Comparison of ENCODE assay signal across 11 cellular contexts in genomic region chr11:65853249-65853979, GRCh38. TPM values are rescaled to one million over a fixed set of nuclear protein-coding genes. Genes with fewer than 3 reads are reported as not detected.
DNase-seq lines count a peak whose midpoint lies in the region; ATAC-seq and TF ChIP-seq lines count a peak whose summit lies in the region.
"Had no signal": no experiment of that assay in that cellular context is flagged by ENCODE, and none has a peak within 500 bp of the region (broad histone marks: within the 10 kb centered on the region; RNA-seq: fewer than 3 reads in every experiment).

No MANE protein-coding gene starts in this region.

- intact Hi-C loops in posterior vena cava (cut with DNase I), result no loop called here

- H3K4me3 Mint-ChIP-seq in activated CD8-positive, alpha-beta memory T cell treated with anti-CD3 and anti-CD28 coated beads, Interleukin-2, amount 10 ng/mL, durations not matched to agents 7 days and 5 days, result no peak overlapping the region

- TF ChIP-seq CTCF in MM.1S (IDR thresholded peaks at IDR 0.05; ENCODE audit: low read length), result peak; percentile 5; the same call in 1 of the 2 replicates

- DNase-seq in activated CD8-positive, alpha-beta memory T cell treated with anti-CD3 and anti-CD28 coated beads, Interleukin-2, amount 10 ng/mL, durations not matched to agents 7 days and 5 days, result no peak
- DNase-seq in activated CD8-positive, alpha-beta memory T cell treated with anti-CD3 and anti-CD28 coated beads, Interleukin-2, amount 50 U/mL, for 4 hours, result no peak
- DNase-seq in MM.1S (no peak), posterior vena cava (ENCODE audit: low spot score) (peak; percentile 36), superior temporal gyrus (ENCODE audit: extremely low spot score) (no peak), SKM-1 (lab: John Stamatoyannopoulos, UW; ENCODE audit: unreplicated experiment) (no peak)
- DNase-seq: NCI-H2029 treated with DMSO at 0.1 percent for 48 hours had no signal

- peaks cover 57% of the 10 kb centered on the region for H3K36me3 Mint-ChIP-seq in activated CD8-positive, alpha-beta memory T cell treated with anti-CD3 and anti-CD28 coated beads, Interleukin-2, amount 10 ng/mL, durations not matched to agents 7 days and 5 days

- peaks cover 32% of the 10 kb centered on the region for H3F3A ChIP-seq in MM.1S (ENCODE audit: insufficient read depth, low read length)

- peaks cover 39% of the 10 kb centered on the region for H3K79me2 ChIP-seq in MM.1S (ENCODE audit: low read length)

- H3K9me3 ChIP-seq in MM.1S (replicated peaks; ENCODE audit: insufficient read depth, low read length) (no peaks in the 10 kb centered on the region), duodenal mucosa (ENCODE audit: control insufficient read depth in 1 of 2, low read length in 2 of 2) (peaks cover 3 to 4% of the 10 kb centered on the region in 2 donors)

- no peaks in the 10 kb centered on the region for H3K9me2 ChIP-seq in MM.1S (replicated peaks; ENCODE audit: insufficient read depth, low read length)

- no peak overlapping the region for H3K4me2 ChIP-seq in MM.1S (ENCODE audit: low read depth, low read length)

- ATAC-seq in activated CD8-positive, alpha-beta memory T cell treated with anti-CD3 and anti-CD28 coated beads, Interleukin-2, amount 10 ng/mL, durations not matched to agents 7 days and 5 days, result no peak
- ATAC-seq in HG03097 (IDR thresholded peaks at IDR 0.05; ENCODE audit: low FRiP score, unreplicated experiment), result no peak

- CTCF ChIA-PET in activated CD8-positive, alpha-beta memory T cell treated with anti-CD3 and anti-CD28 coated beads, Interleukin-2, amount 10 ng/mL, durations not matched to agents 7 days and 5 days (lab: Charles Lee), result interaction anchor here (1.1 to 5.6 kb wide), 3 partner anchors 31 to 73 kb away, joined by 5 to 20 read pairs (median 5); partner anchors contain the start of gene FIBP

- H4K20me1 ChIP-seq in MM.1S (ENCODE audit: insufficient read depth, low read length), result peaks cover 28% of the 10 kb centered on the region

- H3K27ac ChIP-seq in MM.1S (ENCODE audit: low read length), result no peak overlapping the region
- peak overlapping the region; percentile 58 for H3K27ac ChIP-seq in duodenal mucosa (ENCODE audit: low read depth, low read length)
- H3K27ac ChIP-seq: skin epidermis had no signal

- no peaks in the 10 kb centered on the region for H3K27me3 ChIP-seq in MM.1S (replicated peaks; ENCODE audit: insufficient read depth, low read length)
- H3K27me3 ChIP-seq in duodenal mucosa (ENCODE audit: control insufficient read depth in 1 of 2, insufficient read depth in 2 of 2, low read length in 2 of 2), result no peaks in the 10 kb centered on the region

- H3K27ac Mint-ChIP-seq in activated CD8-positive, alpha-beta memory T cell treated with anti-CD3 and anti-CD28 coated beads, Interleukin-2, amount 10 ng/mL, durations not matched to agents 7 days and 5 days, result peak overlapping the region; percentile 3
- H3K27ac Mint-ChIP-seq: activated T-helper 2 cell treated with anti-CD3 and anti-CD28 coated beads, Interferon-gamma antibody, Interleukin-2, Interleukin-4, amounts not matched to agents 10 μg/mL and 5 μg/mL and 100 μg/mL, durations not matched to agents 14 hours and 24 hours and 36 hours had no signal

- H3K4me1 Mint-ChIP-seq in activated CD8-positive, alpha-beta memory T cell treated with anti-CD3 and anti-CD28 coated beads, Interleukin-2, amount 10 ng/mL, durations not matched to agents 7 days and 5 days, result peaks cover 30% of the 10 kb centered on the region

- H3K9ac ChIP-seq in MM.1S (ENCODE audit: low read length) (no peak overlapping the region), duodenal mucosa (ENCODE audit: low read depth in 1 of 2, low read length in 2 of 2) (peak overlapping the region; percentile 55 to 58)

- H3K4me1 ChIP-seq in MM.1S (ENCODE audit: low read length) (0 out of 2 replicates have a peak, but pooled peaks cover 8% of the 10 kb centered on the region), duodenal mucosa (ENCODE audit: control insufficient read depth in 1 of 2, insufficient read depth in 2 of 2, low read length in 2 of 2) (peaks cover 54 to 58% of the 10 kb centered on the region in 2 donors)

- H3K4me3 ChIP-seq in MM.1S (ENCODE audit: low read length) (no peak overlapping the region), duodenal mucosa (ENCODE audit: low read depth in 1 of 2, low read length in 2 of 2) (peak overlapping the region; percentile 50 to 53)
- H3K4me3 ChIP-seq: skin epidermis had no signal

- no peaks in the 10 kb centered on the region for H3K27me3 Mint-ChIP-seq in activated CD8-positive, alpha-beta memory T cell treated with anti-CD3 and anti-CD28 coated beads, Interleukin-2, amount 10 ng/mL, durations not matched to agents 7 days and 5 days

- peaks cover 2% of the 10 kb centered on the region for H3K9me3 Mint-ChIP-seq in activated CD8-positive, alpha-beta memory T cell treated with anti-CD3 and anti-CD28 coated beads, Interleukin-2, amount 10 ng/mL, durations not matched to agents 7 days and 5 days (ENCODE audit: low read depth)

- no peak overlapping the region for H2AFZ ChIP-seq in MM.1S (ENCODE audit: low read length)

- peaks cover 24% of the 10 kb centered on the region for H3K36me3 ChIP-seq in MM.1S (replicated peaks; ENCODE audit: insufficient read depth, low read length)
- H3K36me3 ChIP-seq in duodenal mucosa (ENCODE audit: control insufficient read depth in 1 of 2, insufficient read depth in 2 of 2, low read length in 2 of 2), result peaks cover 44 to 58% of the 10 kb centered on the region in 2 donors

RNA-seq across cellular contexts. Expression of gene CFL1, which starts 4.6 kb away (rescaled TPM):
- total RNA-seq in activated CD8-positive, alpha-beta memory T cell treated with anti-CD3 and anti-CD28 coated beads, Interleukin-2, amount 10 ng/mL, durations not matched to agents 7 days and 5 days, result 1,000 to 10,000 TPM; 1,745 to 1,753 TPM
- 100 to 1,000 TPM; 697 to 707 TPM for total RNA-seq in posterior vena cava

RNA-seq across cellular contexts. Expression of gene MUS81, which starts 6.8 kb away (rescaled TPM):
- total RNA-seq in activated CD8-positive, alpha-beta memory T cell treated with anti-CD3 and anti-CD28 coated beads, Interleukin-2, amount 10 ng/mL, durations not matched to agents 7 days and 5 days, result 100 to 1,000 TPM; 106 to 125 TPM
- total RNA-seq in posterior vena cava, result 10 to 100 TPM; 41.8 to 48.2 TPM

RNA-seq across cellular contexts. Expression of gene EFEMP2, which starts 19.2 kb away (rescaled TPM):
- 10 to 100 TPM in 1 of 2 experiments, 1 to 10 TPM in 1; 7.1 to 13.4 TPM for total RNA-seq in activated CD8-positive, alpha-beta memory T cell treated with anti-CD3 and anti-CD28 coated beads, Interleukin-2, amount 10 ng/mL, durations not matched to agents 7 days and 5 days
- 100 to 1,000 TPM; 111 to 131 TPM for total RNA-seq in posterior vena cava

RNA-seq across cellular contexts. Expression of gene SNX32, which starts 19.7 kb away (rescaled TPM):
- total RNA-seq in activated CD8-positive, alpha-beta memory T cell treated with anti-CD3 and anti-CD28 coated beads, Interleukin-2, amount 10 ng/mL, durations not matched to agents 7 days and 5 days, result 1 to 10 TPM; 1.7 to 2.4 TPM
- total RNA-seq in posterior vena cava, result under 1 TPM; 0.52 to 0.65 TPM

RNA-seq across cellular contexts. Expression of gene CTSW, which starts 26.2 kb away (rescaled TPM):
- 100 to 1,000 TPM; 268 to 339 TPM for total RNA-seq in activated CD8-positive, alpha-beta memory T cell treated with anti-CD3 and anti-CD28 coated beads, Interleukin-2, amount 10 ng/mL, durations not matched to agents 7 days and 5 days
- total RNA-seq in posterior vena cava, result 1 to 10 TPM; 1.4 to 1.8 TPM

Comparison
In these comparisons a context has a peak if more than half of its experiments do, and no peak if none do; other contexts are left out.
1. RNA of gene EFEMP2, which starts 19.2 kb away (total RNA-seq): 111 to 131 TPM in posterior vena cava; 7.1 to 13.4 TPM in activated CD8-positive, alpha-beta memory T cell treated with anti-CD3 and anti-CD28 coated beads, Interleukin-2, amount 10 ng/mL, durations not matched to agents 7 days and 5 days; every median in the first group is over 4 times any median in the second.